In the genomic region with DNA sequence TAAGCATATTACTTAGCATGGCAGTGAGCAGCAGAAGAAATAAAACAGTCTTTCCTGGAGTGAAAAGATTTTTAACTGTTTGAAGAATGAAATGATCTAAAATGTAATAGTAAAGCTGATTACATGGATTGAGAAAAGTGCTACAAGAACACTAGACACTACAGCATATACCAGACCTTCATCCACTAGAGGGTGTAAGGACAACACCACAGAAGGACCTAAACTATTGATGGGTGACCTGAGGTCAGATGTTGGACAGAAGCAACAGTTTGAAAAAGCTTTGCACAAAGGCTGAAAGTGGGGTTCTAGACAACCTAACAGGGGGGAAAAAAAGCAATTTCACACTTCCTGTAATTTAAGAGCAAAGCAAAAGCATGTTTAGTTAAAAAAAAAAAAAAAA, we compare ENCODE assay signal across 9 cellular contexts.
A peak's percentile ranks its signal among the peaks of the same experiment; 100 is the strongest.
DNase-seq lines count a peak whose midpoint lies in the region; ATAC-seq, FAIRE-seq and TF ChIP-seq lines count a peak whose summit lies in the region.
"Had no signal": no experiment of that assay in that cellular context is flagged by ENCODE, and none has a peak within 500 bp of the region (broad histone marks: within the 10 kb centered on the region; RNA-seq: fewer than 3 reads in every experiment).

No MANE protein-coding gene starts in this region.

- H3K9ac ChIP-seq in KMS-11: no peak overlapping the region

- FAIRE-seq in frontal cortex (lab: Jason Lieb, UNC): peak; percentile 76

- no peak overlapping the region for H3K4me2 ChIP-seq in KMS-11

- TF ChIP-seq CTCF in KMS-11 (conservative IDR thresholded peaks at IDR 0.05; ENCODE audit: low read depth, low read length) (peak; percentile 46), sigmoid colon (IDR thresholded peaks at IDR 0.05) (peak; percentile 57 to 78 (median 72))

- H3K9me3 Mint-ChIP-seq in T-cell: no peaks in the 10 kb centered on the region

- H3K4me3 ChIP-seq in KMS-11 (IDR thresholded peaks at IDR 0.05; ENCODE audit: insufficient read depth, low read depth, low read length): no peak overlapping the region
- H3K4me3 ChIP-seq in sigmoid colon: no peak overlapping the region
- H3K4me3 ChIP-seq: SJSA1 had no signal

- no peak overlapping the region for H2AFZ ChIP-seq in KMS-11 (ENCODE audit: low read depth)

- H4K20me1 ChIP-seq in KMS-11 (ENCODE audit: insufficient read depth): no peaks in the 10 kb centered on the region

- H3K4me1 ChIP-seq in KMS-11 (ENCODE audit: low read depth, poor library complexity, severe bottlenecking) (no peaks in the 10 kb centered on the region), sigmoid colon (peaks cover 0 to 19% (median 10%) of the 10 kb centered on the region in 4 donors)
- H3K4me1 ChIP-seq: SJSA1 had no signal

- no peaks in the 10 kb centered on the region for H3K27me3 ChIP-seq in KMS-11 (ENCODE audit: insufficient read depth, low read depth)
- no peaks in the 10 kb centered on the region for H3K27me3 ChIP-seq in sigmoid colon
- H3K27me3 ChIP-seq: SJSA1 had no signal

- ATAC-seq in HG03460 (IDR thresholded peaks at IDR 0.05; ENCODE audit: unreplicated experiment) (no peak), T-cell (replicated peaks in 1 of 4) (no peak)

- H3K27ac ChIP-seq in KMS-11 (no peak overlapping the region), sigmoid colon (peak overlapping the region in 2 of 4 donors; percentile 11 to 12)
- H3K27ac ChIP-seq: SJSA1 had no signal

- POLR2A ChIA-PET in T-cell (lab: Charles Lee): no interaction called here

- H3K4me1 Mint-ChIP-seq in T-cell: no peaks in the 10 kb centered on the region

- no peaks in the 10 kb centered on the region for H3K36me3 ChIP-seq in KMS-11 (ENCODE audit: insufficient read depth)
- no peaks in the 10 kb centered on the region for H3K36me3 ChIP-seq in sigmoid colon

- no peaks in the 10 kb centered on the region for H3K36me3 Mint-ChIP-seq in T-cell

- TF ChIP-seq EP300 in sigmoid colon (IDR thresholded peaks at IDR 0.05): no peak

- peak; percentile 45 for DNase-seq in Daoy (ENCODE audit: low read depth)
- peak; percentile 1 to 64 for DNase-seq in SW 1271 (lab: John Stamatoyannopoulos, UW)
- peak; percentile 26 to 45 for DNase-seq in frontal cortex (ENCODE audit: low spot score in 2 of 2)
- DNase-seq in sigmoid colon: no peak
- no peak for DNase-seq in stimulated activated CD4-positive, alpha-beta T cell treated with anti-CD3 and anti-CD28 coated beads, Interleukin-15, amount 100 ng/mL, for 24 hours
- no peak for DNase-seq in T-cell

- H3K4me3 Mint-ChIP-seq in T-cell: no peak overlapping the region

- H3K79me2 ChIP-seq in KMS-11 (ENCODE audit: insufficient read depth, low read depth): no peaks in the 10 kb centered on the region

- no peaks in the 10 kb centered on the region for H3K9me3 ChIP-seq in sigmoid colon
- H3K9me3 ChIP-seq: SJSA1 had no signal

- H3K27me3 Mint-ChIP-seq in T-cell: peaks cover 2 to 3% of the 10 kb centered on the region in 2 donors

- TF ChIP-seq POLR2A in sigmoid colon (IDR thresholded peaks at IDR 0.05): no peak

- H3K27ac Mint-ChIP-seq in T-cell: no peak overlapping the region

- intact Hi-C loops in sigmoid colon (cut with DNase I): loop anchor here (2.0 kb wide), 1 partner anchor 194 kb away; no protein-coding TSS in a partner anchor

- CTCF ChIA-PET in T-cell (lab: Charles Lee): no interaction called here

Comparison
In these comparisons a context has a peak if more than half of its experiments do, and no peak if none do; other contexts are left out.
1. DNase-seq: peak in Daoy (single experiment), SW 1271 (2 of 2) and frontal cortex (2 of 2); none in sigmoid colon (single experiment), stimulated activated CD4-positive, alpha-beta T cell treated with anti-CD3 and anti-CD28 coated beads, Interleukin-15, amount 100 ng/mL, for 24 hours (single experiment) and T-cell (0 of 34).